Comparison of ENCODE assay signal across 8 cellular contexts in genomic region chr15:75646944-75647364, GRCh38. TPM values are rescaled to one million over a fixed set of nuclear protein-coding genes. Genes with fewer than 3 reads are reported as not detected.
DNase-seq lines count a peak whose midpoint lies in the region; ATAC-seq and TF ChIP-seq lines count a peak whose summit lies in the region.

No MANE protein-coding gene starts in this region.

- no peaks in the 10 kb centered on the region for H3K27me3 Mint-ChIP-seq in CD4-positive, alpha-beta memory T cell
- H3K27me3 Mint-ChIP-seq in IgD-negative memory B cell: peaks cover 11% of the 10 kb centered on the region

- CTCF ChIA-PET in CD4-positive, alpha-beta memory T cell (lab: Charles Lee; ENCODE audit: partially characterized antibody): interaction anchor here (0.6 to 3.0 kb wide), 10 partner anchors 9 to 281 kb away, joined by 3 to 17 read pairs (median 4); partner anchors contain the start of genes MAN2C1, PTPN9, SIN3A and SNUPN

- no peaks in the 10 kb centered on the region for H3K9me3 ChIP-seq in CD4-positive, alpha-beta memory T cell (ENCODE audit: control insufficient read depth in 1 of 2, low read length in 2 of 2)
- no peaks in the 10 kb centered on the region for H3K9me3 ChIP-seq in stomach

- intact Hi-C loops in CD4-positive, alpha-beta memory T cell (cut with micrococcal nuclease): no loop called here
- intact Hi-C loops in left colon (cut with DNase I, micrococcal nuclease) (no loop called here), stomach (cut with DNase I; ENCODE audit: low total_unique reads) (no loop called here)

- in situ Hi-C loops in astrocyte of the spinal cord (cut with HindIII; ENCODE audit: low sequenced_read_pairs): no loop called here

- TF ChIP-seq CTCF in astrocyte of the spinal cord (IDR thresholded peaks at IDR 0.05; ENCODE audit: low read depth, low read length) (no peak), stomach (IDR thresholded peaks at IDR 0.05) (no peak), GM10266 (IDR thresholded peaks at IDR 0.05; ENCODE audit: control insufficient read depth, insufficient read depth, low read depth, missing control alignments) (no peak)

- H3K4me1 Mint-ChIP-seq in CD4-positive, alpha-beta memory T cell: peaks cover 22 to 54% (median 38%) of the 10 kb centered on the region in 4 donors
- peaks cover 12 to 14% (median 12%) of the 10 kb centered on the region in 3 donors for H3K4me1 Mint-ChIP-seq in IgD-negative memory B cell

- H3K4me3 Mint-ChIP-seq in CD4-positive, alpha-beta memory T cell: peak overlapping the region; percentile 85 to 91 (median 89)
- H3K4me3 Mint-ChIP-seq in IgD-negative memory B cell: peak overlapping the region; percentile 79 to 90 (median 83)

- H3K27ac ChIP-seq in CD4-positive, alpha-beta memory T cell (ENCODE audit: low read depth, low read length): peak overlapping the region; percentile 45
- H3K27ac ChIP-seq in stomach: peak overlapping the region; percentile 93 to 97 (median 96)

- peaks cover 27% of the 10 kb centered on the region for H3K4me1 ChIP-seq in CD4-positive, alpha-beta memory T cell (ENCODE audit: insufficient read depth, low read length)
- peaks cover 46 to 51% (median 49%) of the 10 kb centered on the region in 4 donors for H3K4me1 ChIP-seq in stomach

- ATAC-seq in left colon: peak; percentile 36
- ATAC-seq in HG03457 (IDR thresholded peaks at IDR 0.05; ENCODE audit: unreplicated experiment): no peak

- peak overlapping the region; percentile 66 to 91 (median 80) for H3K27ac Mint-ChIP-seq in CD4-positive, alpha-beta memory T cell
- peak overlapping the region; percentile 3 to 21 (median 15) for H3K27ac Mint-ChIP-seq in IgD-negative memory B cell

- no peak for TF ChIP-seq POLR2A in stomach (IDR thresholded peaks at IDR 0.05)

- DNase-seq in CD4-positive, alpha-beta memory T cell: peak in 1 of 5 donors; percentile 9
- DNase-seq in astrocyte of the spinal cord (ENCODE audit: low read depth, low spot score) (no peak), left colon (peak in 1 of 2 donors; percentile 64), stomach (peak; percentile 63), glomerular visceral epithelial cell (ENCODE audit: extremely low spot score) (no peak), GM10266 (ENCODE audit: extremely low spot score) (no peak)

- TF ChIP-seq EP300 in stomach (IDR thresholded peaks at IDR 0.05): peak; percentile 73

- H3K36me3 Mint-ChIP-seq in CD4-positive, alpha-beta memory T cell: peaks cover 0 to 5% of the 10 kb centered on the region in 2 donors
- H3K36me3 Mint-ChIP-seq in IgD-negative memory B cell: no peaks in the 10 kb centered on the region

- peak overlapping the region; percentile 64 to 73 for H3K4me3 ChIP-seq in CD4-positive, alpha-beta memory T cell (ENCODE audit: low read length in 2 of 2)
- H3K4me3 ChIP-seq in astrocyte of the spinal cord (ENCODE audit: low read depth, low read length) (peak overlapping the region; percentile 64), stomach (peak overlapping the region; percentile 66 to 91 (median 81))

- H3K27me3 ChIP-seq in CD4-positive, alpha-beta memory T cell (ENCODE audit: insufficient read depth, low read length): no peaks in the 10 kb centered on the region
- H3K27me3 ChIP-seq in stomach: no peaks in the 10 kb centered on the region

- no peaks in the 10 kb centered on the region for H3K36me3 ChIP-seq in CD4-positive, alpha-beta memory T cell (ENCODE audit: insufficient read depth, low read length)
- peaks cover 0 to 15% (median 8%) of the 10 kb centered on the region in 4 donors for H3K36me3 ChIP-seq in stomach

- H3K9me3 Mint-ChIP-seq in CD4-positive, alpha-beta memory T cell: no peaks in the 10 kb centered on the region
- H3K9me3 Mint-ChIP-seq in IgD-negative memory B cell: no peaks in the 10 kb centered on the region

- WGBS in stomach, 5 donors: 1 to 13% (median 2%) methylated on average over 4 to 26 of the region's 26 CpGs

- POLR2A ChIA-PET in CD4-positive, alpha-beta memory T cell (lab: Charles Lee; ENCODE audit: partially characterized antibody): interaction anchor here (1.2 to 3.1 kb wide), 11 partner anchors 8 to 298 kb away, joined by 3 to 27 read pairs (median 10); partner anchors contain the start of genes IMP3, MAN2C1, PTPN9 and SIN3A

RNA-seq across cellular contexts. Expression of gene SNX33, which starts 0.8 kb away (rescaled TPM):
- total RNA-seq in CD4-positive, alpha-beta memory T cell: 1 to 10 TPM; 3.5 to 3.8 TPM
- polyA plus RNA-seq in CD4-positive, alpha-beta memory T cell: 1 to 10 TPM in 1 of 2 donors, under 1 TPM in 1; 0.33 to 1.6 TPM
- polyA plus RNA-seq in IgD-negative memory B cell (0.05 TPM), stomach (10 to 100 TPM; 11.0 to 15.6 (median 11.6) TPM)
- total RNA-seq in left colon (10 to 100 TPM; 24.3 to 29.3 TPM), stomach (10 to 100 TPM; 12.5 to 36.8 (median 23.9) TPM)

RNA-seq across cellular contexts. Expression of gene IMP3, which starts 6.9 kb away (rescaled TPM):
- total RNA-seq in CD4-positive, alpha-beta memory T cell: 10 to 100 TPM; 85.5 to 96.9 TPM
- 100 to 1,000 TPM; 191 to 211 TPM for polyA plus RNA-seq in CD4-positive, alpha-beta memory T cell
- polyA plus RNA-seq in IgD-negative memory B cell (249 TPM), stomach (10 to 100 TPM; 67.4 to 98.7 (median 80.7) TPM)
- total RNA-seq in left colon (10 to 100 TPM; 53.9 to 61.3 TPM), stomach (100 to 1,000 TPM in 2 of 5 donors, 10 to 100 TPM in 2, 1 to 10 TPM in 1; 3.5 to 137 (median 39.8) TPM)

RNA-seq across cellular contexts. Expression of gene SNUPN, which starts 21.4 kb away (rescaled TPM):
- total RNA-seq in CD4-positive, alpha-beta memory T cell: 10 to 100 TPM; 21.0 to 23.5 TPM
- 10 to 100 TPM; 25.2 to 35.2 TPM for polyA plus RNA-seq in CD4-positive, alpha-beta memory T cell
- polyA plus RNA-seq in IgD-negative memory B cell: 25.4 TPM
- total RNA-seq in left colon: 10 to 100 TPM; 14.9 to 16.8 TPM
- 10 to 100 TPM in 4 of 5 donors, 1 to 10 TPM in 1; 4.7 to 19.6 (median 15.1) TPM for total RNA-seq in stomach
- polyA plus RNA-seq in stomach: 10 to 100 TPM; 16.2 to 29.2 (median 24.3) TPM
